In genomic region chr6:37972994-37973757, GRCh38 we compare ENCODE assay signal across 1 cellular context.
A peak's percentile ranks its signal among the peaks of the same experiment; 100 is the strongest.
TF ChIP-seq lines count a peak whose summit lies in the region.

No MANE protein-coding gene starts in this region.

TF ChIP-seq in K562, 482 proteins besides CTCF, POLR2A, EP300 and RAD21 (continued from another document and continues in another):
- TF ChIP-seq ZNF280B (CRISPR knock-in tag; IDR thresholded peaks at IDR 0.05) (no peak), SMAD2 (IDR thresholded peaks at IDR 0.05; ENCODE audit: low read depth, low read length) (no peak), TEAD2 (tag; IDR thresholded peaks at IDR 0.05) (no peak), ZNF212 (CRISPR knock-in tag; IDR thresholded peaks at IDR 0.05) (no peak), RBM34 (IDR thresholded peaks at IDR 0.05; ENCODE audit: borderline replicate concordance, insufficient read depth, low read length) (no peak), TAF7 (tag; IDR thresholded peaks at IDR 0.05) (no peak), SIN3A (IDR thresholded peaks at IDR 0.05; ENCODE audit: borderline replicate concordance in 2 of 2, control insufficient read depth in 1 of 2, low read depth in 2 of 2, low read length in 2 of 2) (no peak), SMAD3 (CRISPR knock-in tag; conservative IDR thresholded peaks at IDR 0.05) (no peak), THRAP3 (IDR thresholded peaks at IDR 0.05; ENCODE audit: borderline replicate concordance) (no peak), REST (CRISPR knock-in tag; IDR thresholded peaks at IDR 0.05; ENCODE audit: low read depth) (no peak), PTTG1 (tag; IDR thresholded peaks at IDR 0.05; ENCODE audit: low read depth) (peak; percentile 56), SMC3 (conservative IDR thresholded peaks at IDR 0.05; ENCODE audit: insufficient read depth, low read depth, low read length) (no peak), ZBED1 (IDR thresholded peaks at IDR 0.05) (no peak), ZNF232 (CRISPR knock-in tag; IDR thresholded peaks at IDR 0.05) (no peak), MLX (CRISPR knock-in tag; conservative IDR thresholded peaks at IDR 0.05) (no peak), ZBTB34 (CRISPR knock-in tag; IDR thresholded peaks at IDR 0.05) (no peak), ZNF507 (tag; conservative IDR thresholded peaks at IDR 0.05) (no peak), NCOA6 (IDR thresholded peaks at IDR 0.05) (no peak), L3MBTL2 (IDR thresholded peaks at IDR 0.05) (peak; percentile 87), ZNF175 (CRISPR knock-in tag; IDR thresholded peaks at IDR 0.05; ENCODE audit: low read depth) (peak; percentile 92), PHF8 (IDR thresholded peaks at IDR 0.05; ENCODE audit: borderline replicate concordance, low read length) (no peak), ZBTB2 (IDR thresholded peaks at IDR 0.05) (no peak), HCFC1 (IDR thresholded peaks at IDR 0.05; ENCODE audit: low read depth, low read length) (no peak), ARID1B (IDR thresholded peaks at IDR 0.05) (peak; percentile 9; the same call in 1 of the 2 replicates), ATF7 (IDR thresholded peaks at IDR 0.05) (peak; percentile 67; the same call in 1 of the 2 replicates), SP2 (IDR thresholded peaks at IDR 0.05; ENCODE audit: extremely low read depth, low read depth, low read length, poor library complexity, severe bottlenecking) (no peak), ZBTB8A (IDR thresholded peaks at IDR 0.05; ENCODE audit: partially characterized antibody) (no peak), ZNF239 (CRISPR knock-in tag; IDR thresholded peaks at IDR 0.05) (peak; percentile 66), DDX20 (tag; IDR thresholded peaks at IDR 0.05; ENCODE audit: low read depth) (peak; percentile 77), PRMT5 (CRISPR knock-in tag; IDR thresholded peaks at IDR 0.05) (no peak)
- TF ChIP-seq, protein P1, sequence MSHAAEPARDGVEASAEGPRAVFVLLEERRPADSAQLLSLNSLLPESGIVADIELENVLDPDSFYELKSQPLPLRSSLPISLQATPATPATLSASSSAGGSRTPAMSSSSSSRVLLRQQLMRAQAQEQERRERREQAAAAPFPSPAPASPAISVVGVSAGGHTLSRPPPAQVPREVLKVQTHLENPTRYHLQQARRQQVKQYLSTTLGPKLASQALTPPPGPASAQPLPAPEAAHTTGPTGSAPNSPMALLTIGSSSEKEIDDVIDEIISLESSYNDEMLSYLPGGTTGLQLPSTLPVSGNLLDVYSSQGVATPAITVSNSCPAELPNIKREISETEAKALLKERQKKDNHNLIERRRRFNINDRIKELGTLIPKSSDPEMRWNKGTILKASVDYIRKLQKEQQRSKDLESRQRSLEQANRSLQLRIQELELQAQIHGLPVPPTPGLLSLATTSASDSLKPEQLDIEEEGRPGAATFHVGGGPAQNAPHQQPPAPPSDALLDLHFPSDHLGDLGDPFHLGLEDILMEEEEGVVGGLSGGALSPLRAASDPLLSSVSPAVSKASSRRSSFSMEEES (CRISPR knock-in tag; IDR thresholded peaks at IDR 0.05) = no peak
- TF ChIP-seq, protein P2, sequence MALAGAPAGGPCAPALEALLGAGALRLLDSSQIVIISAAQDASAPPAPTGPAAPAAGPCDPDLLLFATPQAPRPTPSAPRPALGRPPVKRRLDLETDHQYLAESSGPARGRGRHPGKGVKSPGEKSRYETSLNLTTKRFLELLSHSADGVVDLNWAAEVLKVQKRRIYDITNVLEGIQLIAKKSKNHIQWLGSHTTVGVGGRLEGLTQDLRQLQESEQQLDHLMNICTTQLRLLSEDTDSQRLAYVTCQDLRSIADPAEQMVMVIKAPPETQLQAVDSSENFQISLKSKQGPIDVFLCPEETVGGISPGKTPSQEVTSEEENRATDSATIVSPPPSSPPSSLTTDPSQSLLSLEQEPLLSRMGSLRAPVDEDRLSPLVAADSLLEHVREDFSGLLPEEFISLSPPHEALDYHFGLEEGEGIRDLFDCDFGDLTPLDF (CRISPR knock-in tag; IDR thresholded peaks at IDR 0.05) = no peak
- TF ChIP-seq, protein P3, sequence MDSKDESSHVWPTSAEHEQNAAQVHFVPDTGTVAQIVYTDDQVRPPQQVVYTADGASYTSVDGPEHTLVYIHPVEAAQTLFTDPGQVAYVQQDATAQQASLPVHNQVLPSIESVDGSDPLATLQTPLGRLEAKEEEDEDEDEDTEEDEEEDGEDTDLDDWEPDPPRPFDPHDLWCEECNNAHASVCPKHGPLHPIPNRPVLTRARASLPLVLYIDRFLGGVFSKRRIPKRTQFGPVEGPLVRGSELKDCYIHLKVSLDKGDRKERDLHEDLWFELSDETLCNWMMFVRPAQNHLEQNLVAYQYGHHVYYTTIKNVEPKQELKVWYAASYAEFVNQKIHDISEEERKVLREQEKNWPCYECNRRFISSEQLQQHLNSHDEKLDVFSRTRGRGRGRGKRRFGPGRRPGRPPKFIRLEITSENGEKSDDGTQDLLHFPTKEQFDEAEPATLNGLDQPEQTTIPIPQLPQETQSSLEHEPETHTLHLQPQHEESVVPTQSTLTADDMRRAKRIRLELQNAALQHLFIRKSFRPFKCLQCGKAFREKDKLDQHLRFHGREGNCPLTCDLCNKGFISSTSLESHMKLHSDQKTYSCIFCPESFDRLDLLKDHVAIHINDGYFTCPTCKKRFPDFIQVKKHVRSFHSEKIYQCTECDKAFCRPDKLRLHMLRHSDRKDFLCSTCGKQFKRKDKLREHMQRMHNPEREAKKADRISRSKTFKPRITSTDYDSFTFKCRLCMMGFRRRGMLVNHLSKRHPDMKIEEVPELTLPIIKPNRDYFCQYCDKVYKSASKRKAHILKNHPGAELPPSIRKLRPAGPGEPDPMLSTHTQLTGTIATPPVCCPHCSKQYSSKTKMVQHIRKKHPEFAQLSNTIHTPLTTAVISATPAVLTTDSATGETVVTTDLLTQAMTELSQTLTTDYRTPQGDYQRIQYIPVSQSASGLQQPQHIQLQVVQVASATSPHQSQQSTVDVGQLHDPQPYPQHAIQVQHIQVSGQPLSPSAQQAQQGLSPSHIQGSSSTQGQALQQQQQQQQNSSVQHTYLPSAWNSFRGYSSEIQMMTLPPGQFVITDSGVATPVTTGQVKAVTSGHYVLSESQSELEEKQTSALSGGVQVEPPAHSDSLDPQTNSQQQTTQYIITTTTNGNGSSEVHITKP (IDR thresholded peaks at IDR 0.05; ENCODE audit: partially characterized antibody) = no peak
- TF ChIP-seq, protein P4, sequence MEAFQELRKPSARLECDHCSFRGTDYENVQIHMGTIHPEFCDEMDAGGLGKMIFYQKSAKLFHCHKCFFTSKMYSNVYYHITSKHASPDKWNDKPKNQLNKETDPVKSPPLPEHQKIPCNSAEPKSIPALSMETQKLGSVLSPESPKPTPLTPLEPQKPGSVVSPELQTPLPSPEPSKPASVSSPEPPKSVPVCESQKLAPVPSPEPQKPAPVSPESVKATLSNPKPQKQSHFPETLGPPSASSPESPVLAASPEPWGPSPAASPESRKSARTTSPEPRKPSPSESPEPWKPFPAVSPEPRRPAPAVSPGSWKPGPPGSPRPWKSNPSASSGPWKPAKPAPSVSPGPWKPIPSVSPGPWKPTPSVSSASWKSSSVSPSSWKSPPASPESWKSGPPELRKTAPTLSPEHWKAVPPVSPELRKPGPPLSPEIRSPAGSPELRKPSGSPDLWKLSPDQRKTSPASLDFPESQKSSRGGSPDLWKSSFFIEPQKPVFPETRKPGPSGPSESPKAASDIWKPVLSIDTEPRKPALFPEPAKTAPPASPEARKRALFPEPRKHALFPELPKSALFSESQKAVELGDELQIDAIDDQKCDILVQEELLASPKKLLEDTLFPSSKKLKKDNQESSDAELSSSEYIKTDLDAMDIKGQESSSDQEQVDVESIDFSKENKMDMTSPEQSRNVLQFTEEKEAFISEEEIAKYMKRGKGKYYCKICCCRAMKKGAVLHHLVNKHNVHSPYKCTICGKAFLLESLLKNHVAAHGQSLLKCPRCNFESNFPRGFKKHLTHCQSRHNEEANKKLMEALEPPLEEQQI (IDR thresholded peaks at IDR 0.05) = no peak
- TF ChIP-seq, protein P5, sequence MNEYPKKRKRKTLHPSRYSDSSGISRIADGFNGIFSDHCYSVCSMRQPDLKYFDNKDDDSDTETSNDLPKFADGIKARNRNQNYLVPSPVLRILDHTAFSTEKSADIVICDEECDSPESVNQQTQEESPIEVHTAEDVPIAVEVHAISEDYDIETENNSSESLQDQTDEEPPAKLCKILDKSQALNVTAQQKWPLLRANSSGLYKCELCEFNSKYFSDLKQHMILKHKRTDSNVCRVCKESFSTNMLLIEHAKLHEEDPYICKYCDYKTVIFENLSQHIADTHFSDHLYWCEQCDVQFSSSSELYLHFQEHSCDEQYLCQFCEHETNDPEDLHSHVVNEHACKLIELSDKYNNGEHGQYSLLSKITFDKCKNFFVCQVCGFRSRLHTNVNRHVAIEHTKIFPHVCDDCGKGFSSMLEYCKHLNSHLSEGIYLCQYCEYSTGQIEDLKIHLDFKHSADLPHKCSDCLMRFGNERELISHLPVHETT (CRISPR knock-in tag; conservative IDR thresholded peaks at IDR 0.05 in 1 of 2, IDR thresholded peaks at IDR 0.05 in 1 of 2) = no peak
